Comparison of ENCODE assay signal across 1 cellular context in genomic region chr2:233418761-233419625, GRCh38.
TF ChIP-seq lines count a peak whose summit lies in the region.

No MANE protein-coding gene starts in this region.

TF ChIP-seq in GM23338, 12 proteins besides CTCF, POLR2A, EP300 and RAD21 (continued from another document):
- TF ChIP-seq ZNF462 (CRISPR knock-in tag; IDR thresholded peaks at IDR 0.05): no peak
- TF ChIP-seq POLR2AphosphoS5 (IDR thresholded peaks at IDR 0.05; ENCODE audit: low read depth): no peak
- no peak for TF ChIP-seq ZNF114 (CRISPR knock-in tag; IDR thresholded peaks at IDR 0.05)
